3 cellular contexts compared by ENCODE assay signal in genomic region chr10:131270461-131271190, GRCh38.
TF ChIP-seq lines count a peak whose summit lies in the region.

No MANE protein-coding gene starts in this region.

TF ChIP-seq in SK-N-SH, 30 proteins besides CTCF, POLR2A, EP300 and RAD21 (continued from another document):
- TF ChIP-seq USF2 (IDR thresholded peaks at IDR 0.05; ENCODE audit: borderline replicate concordance, low read depth, low read length) (no peak), FOSL2 (IDR thresholded peaks at IDR 0.05; ENCODE audit: borderline replicate concordance, low read depth) (no peak), SIN3A (IDR thresholded peaks at IDR 0.05; ENCODE audit: borderline replicate concordance, low read depth, low read length) (no peak)

TF ChIP-seq in SK-N-SH treated with all-trans-retinoic acid at 6 μM for 48 hours, 23 proteins besides CTCF, POLR2A, EP300 and RAD21 (continued from another document):
- TF ChIP-seq CSRNP3 (CRISPR knock-in tag; IDR thresholded peaks at IDR 0.05) (no peak), CREB5 (CRISPR knock-in tag; IDR thresholded peaks at IDR 0.05; ENCODE audit: low read depth) (no peak), ARNTL (CRISPR knock-in tag; IDR thresholded peaks at IDR 0.05; ENCODE audit: borderline replicate concordance, low read depth) (no peak), TOX (CRISPR knock-in tag; IDR thresholded peaks at IDR 0.05; ENCODE audit: borderline replicate concordance) (no peak), ISL1 (CRISPR knock-in tag; IDR thresholded peaks at IDR 0.05) (no peak), PATZ1 (CRISPR knock-in tag; IDR thresholded peaks at IDR 0.05; ENCODE audit: borderline replicate concordance) (no peak), POU6F1 (CRISPR knock-in tag; IDR thresholded peaks at IDR 0.05; ENCODE audit: borderline replicate concordance, low read depth) (no peak), CSDC2 (CRISPR knock-in tag; IDR thresholded peaks at IDR 0.05) (no peak), SNAI2 (CRISPR knock-in tag; IDR thresholded peaks at IDR 0.05) (no peak), BACH2 (CRISPR knock-in tag; IDR thresholded peaks at IDR 0.05; ENCODE audit: borderline replicate concordance) (no peak), ZFP30 (CRISPR knock-in tag; IDR thresholded peaks at IDR 0.05) (no peak), RARB (CRISPR knock-in tag; IDR thresholded peaks at IDR 0.05) (no peak), PPARA (CRISPR knock-in tag; IDR thresholded peaks at IDR 0.05; ENCODE audit: borderline replicate concordance) (no peak), OSR1 (CRISPR knock-in tag; IDR thresholded peaks at IDR 0.05) (no peak), ZNF70 (CRISPR knock-in tag; IDR thresholded peaks at IDR 0.05) (no peak)

TF ChIP-seq in HEK293, 187 proteins besides CTCF, POLR2A, EP300 and RAD21 (continued from another document):
- TF ChIP-seq TSHZ1 (tag by site-specific recombination; IDR thresholded peaks at IDR 0.05; ENCODE audit: borderline replicate concordance) = no peak
